ENCODE assay signal across 1 cellular context in genomic region chr9:120792898-120793765, GRCh38.
TF ChIP-seq lines count a peak whose summit lies in the region.

Gene FBXW2 (minus strand): TSS chr9:120793416. CDS start chr9:120788258, 5,158 bp downstream.

TF ChIP-seq in HepG2, 621 proteins besides CTCF, POLR2A, EP300 and RAD21 (continued from another document and continues in another):
- TF ChIP-seq ZNF567 (CRISPR knock-in tag; IDR thresholded peaks at IDR 0.05; ENCODE audit: borderline replicate concordance) = no peak
- no peak for TF ChIP-seq ZNF672 (CRISPR knock-in tag; IDR thresholded peaks at IDR 0.05)
- peak; percentile 50; the same call in 1 of the 2 replicates for TF ChIP-seq ZNF281 (CRISPR knock-in tag; IDR thresholded peaks at IDR 0.05; ENCODE audit: borderline replicate concordance)
- no peak for TF ChIP-seq HIC2 (CRISPR knock-in tag; IDR thresholded peaks at IDR 0.05; ENCODE audit: low read depth)
- TF ChIP-seq NFKB2 (CRISPR knock-in tag; IDR thresholded peaks at IDR 0.05; ENCODE audit: borderline replicate concordance) = peak; percentile 80; the same call in 1 of the 2 replicates
- no peak for TF ChIP-seq PRMT3 (CRISPR knock-in tag; IDR thresholded peaks at IDR 0.05; ENCODE audit: borderline replicate concordance, low read depth)
- TF ChIP-seq U2AF1 (optimal IDR thresholded peaks at IDR 0.05; ENCODE audit: low read depth, low read length) = peak; percentile 89
- no peak for TF ChIP-seq PTBP1 (IDR thresholded peaks at IDR 0.05; ENCODE audit: low read depth, low read length, poor library complexity, severe bottlenecking)
- TF ChIP-seq ZSCAN5A (CRISPR knock-in tag; IDR thresholded peaks at IDR 0.05; ENCODE audit: borderline replicate concordance) = 0 out of 2 replicates have a peak, but pooled peaks have one; percentile 19
- TF ChIP-seq BRCA1 (CRISPR knock-in tag; IDR thresholded peaks at IDR 0.05) = peak; percentile 92; the same call in 1 of the 2 replicates
- TF ChIP-seq TOE1 (CRISPR knock-in tag; IDR thresholded peaks at IDR 0.05) = no peak
- TF ChIP-seq, protein P1, sequence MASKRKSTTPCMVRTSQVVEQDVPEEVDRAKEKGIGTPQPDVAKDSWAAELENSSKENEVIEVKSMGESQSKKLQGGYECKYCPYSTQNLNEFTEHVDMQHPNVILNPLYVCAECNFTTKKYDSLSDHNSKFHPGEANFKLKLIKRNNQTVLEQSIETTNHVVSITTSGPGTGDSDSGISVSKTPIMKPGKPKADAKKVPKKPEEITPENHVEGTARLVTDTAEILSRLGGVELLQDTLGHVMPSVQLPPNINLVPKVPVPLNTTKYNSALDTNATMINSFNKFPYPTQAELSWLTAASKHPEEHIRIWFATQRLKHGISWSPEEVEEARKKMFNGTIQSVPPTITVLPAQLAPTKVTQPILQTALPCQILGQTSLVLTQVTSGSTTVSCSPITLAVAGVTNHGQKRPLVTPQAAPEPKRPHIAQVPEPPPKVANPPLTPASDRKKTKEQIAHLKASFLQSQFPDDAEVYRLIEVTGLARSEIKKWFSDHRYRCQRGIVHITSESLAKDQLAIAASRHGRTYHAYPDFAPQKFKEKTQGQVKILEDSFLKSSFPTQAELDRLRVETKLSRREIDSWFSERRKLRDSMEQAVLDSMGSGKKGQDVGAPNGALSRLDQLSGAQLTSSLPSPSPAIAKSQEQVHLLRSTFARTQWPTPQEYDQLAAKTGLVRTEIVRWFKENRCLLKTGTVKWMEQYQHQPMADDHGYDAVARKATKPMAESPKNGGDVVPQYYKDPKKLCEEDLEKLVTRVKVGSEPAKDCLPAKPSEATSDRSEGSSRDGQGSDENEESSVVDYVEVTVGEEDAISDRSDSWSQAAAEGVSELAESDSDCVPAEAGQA (IDR thresholded peaks at IDR 0.05; ENCODE audit: low read depth) = peak; percentile 89
- TF ChIP-seq, protein P1 (CRISPR knock-in tag; IDR thresholded peaks at IDR 0.05; ENCODE audit: borderline replicate concordance) = no peak
- TF ChIP-seq, protein P2, sequence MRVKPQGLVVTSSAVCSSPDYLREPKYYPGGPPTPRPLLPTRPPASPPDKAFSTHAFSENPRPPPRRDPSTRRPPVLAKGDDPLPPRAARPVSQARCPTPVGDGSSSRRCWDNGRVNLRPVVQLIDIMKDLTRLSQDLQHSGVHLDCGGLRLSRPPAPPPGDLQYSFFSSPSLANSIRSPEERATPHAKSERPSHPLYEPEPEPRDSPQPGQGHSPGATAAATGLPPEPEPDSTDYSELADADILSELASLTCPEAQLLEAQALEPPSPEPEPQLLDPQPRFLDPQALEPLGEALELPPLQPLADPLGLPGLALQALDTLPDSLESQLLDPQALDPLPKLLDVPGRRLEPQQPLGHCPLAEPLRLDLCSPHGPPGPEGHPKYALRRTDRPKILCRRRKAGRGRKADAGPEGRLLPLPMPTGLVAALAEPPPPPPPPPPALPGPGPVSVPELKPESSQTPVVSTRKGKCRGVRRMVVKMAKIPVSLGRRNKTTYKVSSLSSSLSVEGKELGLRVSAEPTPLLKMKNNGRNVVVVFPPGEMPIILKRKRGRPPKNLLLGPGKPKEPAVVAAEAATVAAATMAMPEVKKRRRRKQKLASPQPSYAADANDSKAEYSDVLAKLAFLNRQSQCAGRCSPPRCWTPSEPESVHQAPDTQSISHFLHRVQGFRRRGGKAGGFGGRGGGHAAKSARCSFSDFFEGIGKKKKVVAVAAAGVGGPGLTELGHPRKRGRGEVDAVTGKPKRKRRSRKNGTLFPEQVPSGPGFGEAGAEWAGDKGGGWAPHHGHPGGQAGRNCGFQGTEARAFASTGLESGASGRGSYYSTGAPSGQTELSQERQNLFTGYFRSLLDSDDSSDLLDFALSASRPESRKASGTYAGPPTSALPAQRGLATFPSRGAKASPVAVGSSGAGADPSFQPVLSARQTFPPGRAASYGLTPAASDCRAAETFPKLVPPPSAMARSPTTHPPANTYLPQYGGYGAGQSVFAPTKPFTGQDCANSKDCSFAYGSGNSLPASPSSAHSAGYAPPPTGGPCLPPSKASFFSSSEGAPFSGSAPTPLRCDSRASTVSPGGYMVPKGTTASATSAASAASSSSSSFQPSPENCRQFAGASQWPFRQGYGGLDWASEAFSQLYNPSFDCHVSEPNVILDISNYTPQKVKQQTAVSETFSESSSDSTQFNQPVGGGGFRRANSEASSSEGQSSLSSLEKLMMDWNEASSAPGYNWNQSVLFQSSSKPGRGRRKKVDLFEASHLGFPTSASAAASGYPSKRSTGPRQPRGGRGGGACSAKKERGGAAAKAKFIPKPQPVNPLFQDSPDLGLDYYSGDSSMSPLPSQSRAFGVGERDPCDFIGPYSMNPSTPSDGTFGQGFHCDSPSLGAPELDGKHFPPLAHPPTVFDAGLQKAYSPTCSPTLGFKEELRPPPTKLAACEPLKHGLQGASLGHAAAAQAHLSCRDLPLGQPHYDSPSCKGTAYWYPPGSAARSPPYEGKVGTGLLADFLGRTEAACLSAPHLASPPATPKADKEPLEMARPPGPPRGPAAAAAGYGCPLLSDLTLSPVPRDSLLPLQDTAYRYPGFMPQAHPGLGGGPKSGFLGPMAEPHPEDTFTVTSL (CRISPR knock-in tag; IDR thresholded peaks at IDR 0.05; ENCODE audit: borderline replicate concordance) = 0 out of 2 replicates have a peak, but pooled peaks have one; percentile 33
- 0 out of 2 replicates have a peak, but pooled peaks have one; percentile 51 for TF ChIP-seq ZNF230 (CRISPR knock-in tag; IDR thresholded peaks at IDR 0.05)
- 0 out of 2 replicates have a peak, but pooled peaks have one; percentile 43 for TF ChIP-seq ZNF441 (CRISPR knock-in tag; IDR thresholded peaks at IDR 0.05; ENCODE audit: borderline replicate concordance)
- peak; percentile 96 for TF ChIP-seq ZNF792 (CRISPR knock-in tag; IDR thresholded peaks at IDR 0.05)
- no peak for TF ChIP-seq FIP1L1 (IDR thresholded peaks at IDR 0.05; ENCODE audit: borderline replicate concordance, insufficient read depth, low read depth, low read length)
- peak; percentile 68; the same call in 1 of the 2 replicates for TF ChIP-seq ZBTB26 (CRISPR knock-in tag; IDR thresholded peaks at IDR 0.05; ENCODE audit: borderline replicate concordance)
- TF ChIP-seq HDAC6 (IDR thresholded peaks at IDR 0.05; ENCODE audit: low read depth, low read length) = no peak
- TF ChIP-seq ATF7-NPFF (CRISPR knock-in tag; IDR thresholded peaks at IDR 0.05; ENCODE audit: low read depth) = no peak
- TF ChIP-seq ZNF614 (CRISPR knock-in tag; IDR thresholded peaks at IDR 0.05; ENCODE audit: borderline replicate concordance) = peak; percentile 89; the same call in 1 of the 2 replicates
- TF ChIP-seq PHF20 (CRISPR knock-in tag; IDR thresholded peaks at IDR 0.05) = peak; percentile 98
- no peak for TF ChIP-seq ZNF713 (CRISPR knock-in tag; IDR thresholded peaks at IDR 0.05)
- no peak for TF ChIP-seq POLR2AphosphoS2 (IDR thresholded peaks at IDR 0.05; ENCODE audit: low read depth, low read length)
- peak; percentile 92 for TF ChIP-seq ERF (CRISPR knock-in tag; IDR thresholded peaks at IDR 0.05)
- TF ChIP-seq NONO (IDR thresholded peaks at IDR 0.05) = no peak
- TF ChIP-seq NONO (CRISPR knock-in tag; conservative IDR thresholded peaks at IDR 0.05) = peak; percentile 95
- no peak for TF ChIP-seq ZFP37 (CRISPR knock-in tag; IDR thresholded peaks at IDR 0.05; ENCODE audit: borderline replicate concordance)
- no peak for TF ChIP-seq ZNF484 (CRISPR knock-in tag; IDR thresholded peaks at IDR 0.05; ENCODE audit: borderline replicate concordance, low read depth)
- 0 out of 2 replicates have a peak, but pooled peaks have one; percentile 61 for TF ChIP-seq ZNF839 (CRISPR knock-in tag; IDR thresholded peaks at IDR 0.05; ENCODE audit: borderline replicate concordance)
- no peak for TF ChIP-seq PLSCR1 (CRISPR knock-in tag; IDR thresholded peaks at IDR 0.05; ENCODE audit: borderline replicate concordance)
- TF ChIP-seq, protein P3, sequence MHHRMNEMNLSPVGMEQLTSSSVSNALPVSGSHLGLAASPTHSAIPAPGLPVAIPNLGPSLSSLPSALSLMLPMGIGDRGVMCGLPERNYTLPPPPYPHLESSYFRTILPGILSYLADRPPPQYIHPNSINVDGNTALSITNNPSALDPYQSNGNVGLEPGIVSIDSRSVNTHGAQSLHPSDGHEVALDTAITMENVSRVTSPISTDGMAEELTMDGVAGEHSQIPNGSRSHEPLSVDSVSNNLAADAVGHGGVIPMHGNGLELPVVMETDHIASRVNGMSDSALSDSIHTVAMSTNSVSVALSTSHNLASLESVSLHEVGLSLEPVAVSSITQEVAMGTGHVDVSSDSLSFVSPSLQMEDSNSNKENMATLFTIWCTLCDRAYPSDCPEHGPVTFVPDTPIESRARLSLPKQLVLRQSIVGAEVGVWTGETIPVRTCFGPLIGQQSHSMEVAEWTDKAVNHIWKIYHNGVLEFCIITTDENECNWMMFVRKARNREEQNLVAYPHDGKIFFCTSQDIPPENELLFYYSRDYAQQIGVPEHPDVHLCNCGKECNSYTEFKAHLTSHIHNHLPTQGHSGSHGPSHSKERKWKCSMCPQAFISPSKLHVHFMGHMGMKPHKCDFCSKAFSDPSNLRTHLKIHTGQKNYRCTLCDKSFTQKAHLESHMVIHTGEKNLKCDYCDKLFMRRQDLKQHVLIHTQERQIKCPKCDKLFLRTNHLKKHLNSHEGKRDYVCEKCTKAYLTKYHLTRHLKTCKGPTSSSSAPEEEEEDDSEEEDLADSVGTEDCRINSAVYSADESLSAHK (CRISPR knock-in tag; IDR thresholded peaks at IDR 0.05; ENCODE audit: borderline replicate concordance) = no peak; the same call in 1 of the 2 replicates
- TF ChIP-seq SOX6 (IDR thresholded peaks at IDR 0.05) = no peak
- peak; percentile 83 for TF ChIP-seq SOX6 (CRISPR knock-in tag; IDR thresholded peaks at IDR 0.05)
- peak; percentile 97 for TF ChIP-seq ZSCAN31 (CRISPR knock-in tag; IDR thresholded peaks at IDR 0.05; ENCODE audit: low read depth)
